Comparison of ENCODE assay signal across 9 cellular contexts in the genomic region with DNA sequence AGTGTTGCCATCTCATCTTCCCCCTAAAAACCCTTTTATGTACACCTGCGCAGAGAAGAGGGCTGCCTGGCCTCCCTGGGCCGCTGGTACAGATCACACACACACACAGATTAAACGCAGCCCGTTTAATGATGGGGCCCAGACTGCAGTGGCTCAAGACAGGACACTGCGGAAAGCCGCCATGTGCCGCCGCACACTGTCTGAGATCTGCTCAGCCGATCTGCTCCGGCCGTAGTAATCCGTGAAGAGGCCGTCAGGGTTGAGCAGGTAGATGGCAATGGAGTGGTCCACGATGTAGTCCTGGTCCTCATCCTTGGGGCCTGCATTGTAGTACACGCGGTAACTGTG. TPM values are rescaled to one million over a fixed set of nuclear protein-coding genes. Genes with fewer than 3 reads are reported as not detected.
DNase-seq lines count a peak whose midpoint lies in the region; ATAC-seq and TF ChIP-seq lines count a peak whose summit lies in the region.
"Had no signal": no experiment of that assay in that cellular context is flagged by ENCODE, and none has a peak within 500 bp of the region (broad histone marks: within the 10 kb centered on the region; RNA-seq: fewer than 3 reads in every experiment).

No MANE protein-coding gene starts in this region.

- H4K20me1 ChIP-seq in OCI-LY7 (ENCODE audit: insufficient read depth, low read length) (no peaks in the 10 kb centered on the region), hepatocyte (ENCODE audit: insufficient read depth, poor library complexity, severe bottlenecking) (peaks cover 13% of the 10 kb centered on the region)

- no peaks in the 10 kb centered on the region for H3K27me3 ChIP-seq in hepatocyte

- H3K79me2 ChIP-seq in OCI-LY7 (ENCODE audit: insufficient read depth, low read depth, low read length) (peaks cover 4% of the 10 kb centered on the region; the same call in 1 of the 2 replicates), hepatocyte (peaks cover 37% of the 10 kb centered on the region)

- H3K9me2 ChIP-seq in OCI-LY7 (ENCODE audit: insufficient read depth, low read length) (no peaks in the 10 kb centered on the region), hepatocyte (replicated peaks; ENCODE audit: insufficient read depth) (no peaks in the 10 kb centered on the region)

- TF ChIP-seq CTCF in OCI-LY7 (conservative IDR thresholded peaks at IDR 0.05; ENCODE audit: low read length) (no peak), hepatocyte (IDR thresholded peaks at IDR 0.05; ENCODE audit: poor library complexity) (no peak)

- H3K27ac ChIP-seq in OCI-LY7 (ENCODE audit: low read depth, low read length, poor library complexity, severe bottlenecking): no peak overlapping the region
- no peak overlapping the region for H3K27ac ChIP-seq in hepatocyte

- no peak for ATAC-seq in HG03175 (IDR thresholded peaks at IDR 0.05; ENCODE audit: unreplicated experiment)

- H3K9me3 ChIP-seq in OCI-LY7 (ENCODE audit: low read length) (no peaks in the 10 kb centered on the region), hepatocyte (ENCODE audit: low read depth) (no peaks in the 10 kb centered on the region)

- H3K4me2 ChIP-seq in OCI-LY7 (ENCODE audit: low read length) (peak overlapping the region; percentile 93; the same call in 1 of the 2 replicates), hepatocyte (peak overlapping the region; percentile 94)

- BruUV-seq in OCI-LY7 (replicated peaks; lab: Mats Ljungman, UMichigan): no TSS peak

- H3K4me1 ChIP-seq in OCI-LY7 (ENCODE audit: insufficient read depth, low read length, poor library complexity, severe bottlenecking) (peaks cover 16% of the 10 kb centered on the region), hepatocyte (ENCODE audit: insufficient read depth) (peaks cover 19% of the 10 kb centered on the region)

- DNase-seq in D341Med (ENCODE audit: low spot score) (peak; percentile 16), OCI-LY7 (ENCODE audit: low spot score) (no peak), hepatocyte (ENCODE audit: low spot score) (no peak), SKM-1 treated with dmso at 0.1 percent for 144 hours (lab: John Stamatoyannopoulos, UW; ENCODE audit: unreplicated experiment) (no peak), cerebellar nuclear complex (lab: John Stamatoyannopoulos, UW) (no peak)
- DNase-seq: mesendoderm, substantia nigra had no signal

- H3K36me3 ChIP-seq in OCI-LY7 (ENCODE audit: insufficient read depth, low read length) (peaks cover 66% of the 10 kb centered on the region), hepatocyte (replicated peaks; ENCODE audit: insufficient read depth, low read depth) (no peaks in the 10 kb centered on the region)

- H2AFZ ChIP-seq in OCI-LY7 (ENCODE audit: low read length) (no peak overlapping the region), hepatocyte (no peak overlapping the region)

- CTCF ChIA-PET in OCI-LY7 (lab: Charles Lee; ENCODE audit: unreplicated experiment): no interaction called here

- POLR2A ChIA-PET in OCI-LY7 (lab: Charles Lee): interaction anchor here (3.3 kb wide), 1 partner anchor 14 kb away, joined by 33 read pairs; a partner anchor contains a TSS

- 97% methylated on average over 16 of the region's 16 CpGs for WGBS in hepatocyte (ENCODE audit: low lambda C conversion rate, missing lambda C conversion rate)

- H3K4me3 ChIP-seq in OCI-LY7 (ENCODE audit: low read depth, low read length, poor library complexity, severe bottlenecking) (no peak overlapping the region), hepatocyte (no peak overlapping the region)

- intact Hi-C loops in OCI-LY7 (cut with micrococcal nuclease; ENCODE audit: unreplicated experiment): no loop called here

RNA-seq across cellular contexts. Expression of a gene that starts 2.0 kb away (rescaled TPM):
- total RNA-seq in OCI-LY7 (2014; rRNA removed; shearing (Covaris generic)): 2.7 and 4.9 TPM in 2 replicates
- total RNA-seq in OCI-LY7 (2022) (3.9 and 4.1 TPM in 2 replicates), hepatocyte (2.0 and 4.1 TPM in 2 replicates)
- 9.7 and 11.2 TPM in 2 replicates for polyA plus RNA-seq in hepatocyte

RNA-seq across cellular contexts. Expression of a gene that starts 6.4 kb away (rescaled TPM):
- total RNA-seq in OCI-LY7 (2014; rRNA removed; shearing (Covaris generic)): 3.9 and 6.3 TPM in 2 replicates
- total RNA-seq in OCI-LY7 (2022) (3.8 and 4.0 TPM in 2 replicates), hepatocyte (36.6 and 46.4 TPM in 2 replicates)
- 85.7 and 105 TPM in 2 replicates for polyA plus RNA-seq in hepatocyte

RNA-seq across cellular contexts. Expression of a gene that starts 15.4 kb away (rescaled TPM):
- 129 and 151 TPM in 2 replicates for total RNA-seq in OCI-LY7 (2014; rRNA removed; shearing (Covaris generic))
- 124 and 126 TPM in 2 replicates for total RNA-seq in OCI-LY7 (2022)
- 24.4 and 25.6 TPM in 2 replicates for total RNA-seq in hepatocyte
- polyA plus RNA-seq in hepatocyte: 40.6 and 48.0 TPM in 2 replicates

RNA-seq across cellular contexts. Expression of a gene that starts 15.9 kb away (rescaled TPM):
- 37.8 and 50.7 TPM in 2 replicates for total RNA-seq in OCI-LY7 (2014; rRNA removed; shearing (Covaris generic))
- total RNA-seq in OCI-LY7 (2022): 49.2 and 49.8 TPM in 2 replicates
- total RNA-seq in hepatocyte: 22.4 and 32.8 TPM in 2 replicates
- polyA plus RNA-seq in hepatocyte: 97.6 and 128 TPM in 2 replicates

RNA-seq across cellular contexts. Expression of a gene that starts 22.3 kb away (rescaled TPM):
- 0.08 and 0.25 TPM in 2 replicates for total RNA-seq in OCI-LY7 (2014; rRNA removed; shearing (Covaris generic))
- total RNA-seq in OCI-LY7 (2022): 0.31 and 0.46 TPM in 2 replicates
- total RNA-seq in hepatocyte: 0.92 and 1.7 TPM in 2 replicates
- 0.75 and 1.4 TPM in 2 replicates for polyA plus RNA-seq in hepatocyte
- total RNA-seq: RPMI7951 had no signal
